ENCODE assay signal across 16 cellular contexts in the genomic region with DNA sequence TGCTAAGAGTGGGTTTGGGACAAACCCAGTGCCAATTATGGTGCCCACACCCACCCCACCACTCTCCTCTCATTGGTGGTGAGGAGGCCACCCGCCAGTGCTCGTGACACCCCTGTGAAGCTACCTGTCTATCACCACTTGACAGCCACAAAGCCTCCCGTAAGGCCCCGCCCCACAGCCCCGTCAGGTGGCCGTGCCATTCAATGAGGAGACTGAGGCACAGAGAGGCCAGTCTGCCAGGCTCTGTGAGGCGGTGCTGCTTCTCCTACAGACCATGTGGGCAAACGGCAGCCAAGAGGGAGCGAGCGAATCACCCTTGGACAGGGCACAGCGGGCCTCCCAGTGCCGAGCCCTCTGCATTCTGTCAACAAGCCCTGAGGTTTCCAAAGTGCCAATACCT. TPM values are rescaled to one million over a fixed set of nuclear protein-coding genes. Genes with fewer than 3 reads are reported as not detected.
DNase-seq lines count a peak whose midpoint lies in the region; ATAC-seq, FAIRE-seq and TF ChIP-seq lines count a peak whose summit lies in the region.
"Had no signal": no experiment of that assay in that cellular context is flagged by ENCODE, and none has a peak within 500 bp of the region (broad histone marks: within the 10 kb centered on the region; RNA-seq: fewer than 3 reads in every experiment).

No MANE protein-coding gene starts in this region.

- TF ChIP-seq POLR2A in testis (IDR thresholded peaks at IDR 0.05), result no peak

- no peak for DNase-seq in GM18507 (ENCODE audit: extremely low spot score, insufficient read length, low read depth)
- DNase-seq in OCI-LY7 (ENCODE audit: low spot score), result no peak
- no peak for DNase-seq in right atrium auricular region (ENCODE audit: low spot score)
- DNase-seq in stimulated activated CD4-positive, alpha-beta T cell treated with anti-CD3 and anti-CD28 coated beads, Interleukin-1b, Interleukin-23, amount 100 ng/mL, for 48 hours, result no peak
- DNase-seq in stimulated activated CD4-positive, alpha-beta T cell treated with anti-CD3 and anti-CD28 coated beads, Interleukin-4, amount 100 ng/mL, for 24 hours, result no peak
- no peak for DNase-seq in testis
- DNase-seq: activated CD4-positive, alpha-beta T cell treated with anti-CD3 and anti-CD28 coated beads for 1 hour; Calu3; NCI-H1048; NCI-H526 treated with DMSO at 0.1 percent for 48 hours; stimulated activated CD4-positive, alpha-beta T cell treated with anti-CD3 and anti-CD28 coated beads, Interleukin-2, amount 100 ng/mL, for 24 hours; stimulated activated naive CD8-positive, alpha-beta T cell treated with anti-CD3 and anti-CD28 coated beads, Interleukin-15, Interleukin-2, amounts not matched to agents 100 U/mL and 50 U/mL, for 24 hours had no signal

- H2AFZ ChIP-seq in OCI-LY7 (ENCODE audit: low read length), result no peak overlapping the region

- H3K9ac ChIP-seq in skeletal muscle satellite cell (ENCODE audit: low read depth, low read length), result no peak overlapping the region

- intact Hi-C loops in OCI-LY7 (cut with micrococcal nuclease; ENCODE audit: unreplicated experiment), result loop anchor here (5.0 to 10.0 kb wide), 3 partner anchors 313 to 1665 kb away; no protein-coding TSS in a partner anchor
- intact Hi-C loops in testis (cut with DNase I; ENCODE audit: low total_unique reads), result no loop called here

- 96% methylated on average over 5 to 12 of the region's 12 CpGs for WGBS in testis, 2 donors

- H3K27me3 ChIP-seq in right atrium auricular region (no peaks in the 10 kb centered on the region), skeletal muscle satellite cell (ENCODE audit: control insufficient read depth, insufficient read depth, low read length) (peaks cover 19% of the 10 kb centered on the region), testis (no peaks in the 10 kb centered on the region)

- FAIRE-seq in GM18507 (lab: Jason Lieb, UNC), result peak; percentile 76
- FAIRE-seq: bronchial epithelial cell had no signal

- BruUV-seq in OCI-LY7 (replicated peaks; lab: Mats Ljungman, UMichigan), result no TSS peak

- CTCF ChIA-PET in OCI-LY7 (lab: Charles Lee; ENCODE audit: unreplicated experiment), result no interaction called here

- H3K27ac ChIP-seq in OCI-LY7 (ENCODE audit: low read depth, low read length, poor library complexity, severe bottlenecking) (peak overlapping the region; percentile 67), right atrium auricular region (peak overlapping the region; percentile 65 to 74), testis (no peak overlapping the region)
- H3K27ac ChIP-seq: epithelial cell of prostate had no signal

- H3K4me2 ChIP-seq in OCI-LY7 (ENCODE audit: low read length) (peak overlapping the region; percentile 93), skeletal muscle satellite cell (ENCODE audit: low read length) (peak overlapping the region; percentile 77)

- H3K79me2 ChIP-seq in OCI-LY7 (ENCODE audit: insufficient read depth, low read depth, low read length), result peaks cover 63% of the 10 kb centered on the region; the same call in 1 of the 2 replicates

- POLR2A ChIA-PET in OCI-LY7 (lab: Charles Lee), result interaction anchor here (1.3 to 2.5 kb wide), 3 partner anchors 10 to 64 kb away, joined by 3 to 8 read pairs (median 5); no protein-coding TSS in a partner anchor

- H3K4me3 ChIP-seq in OCI-LY7 (ENCODE audit: low read depth, low read length, poor library complexity, severe bottlenecking) (peak overlapping the region; percentile 70), right atrium auricular region (peak overlapping the region in 1 of 2 donors; percentile 32), skeletal muscle satellite cell (ENCODE audit: low read length) (peak overlapping the region; percentile 64), testis (no peak overlapping the region)

- no peaks in the 10 kb centered on the region for H3K9me2 ChIP-seq in OCI-LY7 (ENCODE audit: insufficient read depth, low read length)

- no peak for ATAC-seq in HG02678 (IDR thresholded peaks at IDR 0.05; ENCODE audit: unreplicated experiment)
- ATAC-seq: stimulated activated naive CD8-positive, alpha-beta T cell treated with anti-CD3 and anti-CD28 coated beads, Interleukin-15, Interleukin-2, amounts not matched to agents 100 U/mL and 50 U/mL, for 24 hours had no signal

- peaks cover 93% of the 10 kb centered on the region for H3K4me1 ChIP-seq in OCI-LY7 (ENCODE audit: insufficient read depth, low read length, poor library complexity, severe bottlenecking)
- H3K4me1 ChIP-seq in right atrium auricular region, result peaks cover 0 to 86% of the 10 kb centered on the region in 2 donors
- peaks cover 56% of the 10 kb centered on the region for H3K4me1 ChIP-seq in skeletal muscle satellite cell (ENCODE audit: control insufficient read depth, insufficient read depth, low read length)
- H3K4me1 ChIP-seq in testis, result peaks cover 20% of the 10 kb centered on the region

- peaks cover 13% of the 10 kb centered on the region for H3K36me3 ChIP-seq in OCI-LY7 (ENCODE audit: insufficient read depth, low read length)
- H3K36me3 ChIP-seq in right atrium auricular region, result no peaks in the 10 kb centered on the region
- no peaks in the 10 kb centered on the region for H3K36me3 ChIP-seq in skeletal muscle satellite cell (ENCODE audit: insufficient read depth, low read length)
- no peaks in the 10 kb centered on the region for H3K36me3 ChIP-seq in testis (ENCODE audit: low read depth, missing control alignments)

- TF ChIP-seq CTCF in OCI-LY7 (conservative IDR thresholded peaks at IDR 0.05; ENCODE audit: low read length) (no peak), right atrium auricular region (IDR thresholded peaks at IDR 0.05) (no peak), testis (IDR thresholded peaks at IDR 0.05) (no peak)

- no peaks in the 10 kb centered on the region for H3K9me3 ChIP-seq in OCI-LY7 (ENCODE audit: low read length)
- no peaks in the 10 kb centered on the region for H3K9me3 ChIP-seq in right atrium auricular region
- no peaks in the 10 kb centered on the region for H3K9me3 ChIP-seq in skeletal muscle satellite cell (replicated peaks; ENCODE audit: low read length)
- H3K9me3 ChIP-seq in testis, result no peaks in the 10 kb centered on the region

- no peaks in the 10 kb centered on the region for H4K20me1 ChIP-seq in OCI-LY7 (ENCODE audit: insufficient read depth, low read length)

RNA-seq across cellular contexts. Expression of a gene that starts 53.5 kb away (rescaled TPM):
- 24.3 and 25.2 TPM in 2 replicates for total RNA-seq in OCI-LY7 (2014; rRNA removed; shearing (Covaris generic))
- total RNA-seq in OCI-LY7 (2022), result 56.3 and 70.1 TPM in 2 replicates
- total RNA-seq in right atrium auricular region, result 10 to 100 TPM; 57.5 to 63.9 TPM
- 12.7 and 19.4 TPM in 2 replicates for total RNA-seq in skeletal muscle satellite cell (2012; rRNA removed)
- total RNA-seq in testis, result 10 to 100 TPM; 74.3 to 89.4 TPM
- polyA plus RNA-seq in testis (ENCODE audit: insufficient read depth, low read depth, low replicate concordance), result 32.9 TPM

Comparison
In these comparisons a context has a peak if more than half of its experiments do, and no peak if none do; other contexts are left out.
1. H3K27ac ChIP-seq: peak in OCI-LY7 (single experiment) and right atrium auricular region (2 of 2); none in testis (0 of 2).
2. H3K4me3 ChIP-seq: peak in OCI-LY7 (single experiment) and skeletal muscle satellite cell (single experiment); none in testis (0 of 2).